Comparison of ENCODE assay signal across 8 cellular contexts in genomic region chr19:48398329-48399235, GRCh38. TPM values are rescaled to one million over a fixed set of nuclear protein-coding genes. Genes with fewer than 3 reads are reported as not detected.
DNase-seq lines count a peak whose midpoint lies in the region; ATAC-seq lines count a peak whose summit lies in the region.

No MANE protein-coding gene starts in this region.

- H3K4me3 ChIP-seq in ACC112 (ENCODE audit: low read depth, low read length) (peak overlapping the region; percentile 81), skeletal muscle cell (ENCODE audit: low read depth, low read length) (peak overlapping the region; percentile 55)

- peak overlapping the region; percentile 85 for H3K27ac Mint-ChIP-seq in activated naive CD8-positive, alpha-beta T cell

- peak; percentile 74 for DNase-seq in KG1 (lab: John Stamatoyannopoulos, UW)
- peak; percentile 66 for DNase-seq in SKM-1 treated with dmso at 0.1 percent for 144 hours (lab: John Stamatoyannopoulos, UW; ENCODE audit: unreplicated experiment)
- peak; percentile 80 for DNase-seq in left cardiac atrium
- DNase-seq in skeletal muscle cell (ENCODE audit: low read depth), result peak; percentile 65
- no peak for DNase-seq in hippocampal formation (lab: John Stamatoyannopoulos, UW)

- no peaks in the 10 kb centered on the region for H3K9me3 Mint-ChIP-seq in activated naive CD8-positive, alpha-beta T cell (ENCODE audit: low read depth)

- H3K79me2 ChIP-seq in ACC112 (ENCODE audit: control insufficient read depth, insufficient read depth, low read length, unreplicated experiment), result no peaks in the 10 kb centered on the region

- H2AFZ ChIP-seq in ACC112 (ENCODE audit: low read length, unreplicated experiment), result peak overlapping the region; percentile 81

- no peaks in the 10 kb centered on the region for H3K36me3 Mint-ChIP-seq in activated naive CD8-positive, alpha-beta T cell

- H3K27me3 Mint-ChIP-seq in activated naive CD8-positive, alpha-beta T cell, result peaks cover 10% of the 10 kb centered on the region

- intact Hi-C loops in left cardiac atrium (cut with DNase I), result no loop called here

- H3K4me3 Mint-ChIP-seq in activated naive CD8-positive, alpha-beta T cell, result peak overlapping the region; percentile 91

- peaks cover 39% of the 10 kb centered on the region for H3K4me1 Mint-ChIP-seq in activated naive CD8-positive, alpha-beta T cell (ENCODE audit: low read depth)

- H3K27me3 ChIP-seq in ACC112 (ENCODE audit: insufficient read depth, low read length), result 0 out of 2 replicates have a peak, but pooled peaks cover 2% of the 10 kb centered on the region

- no peaks in the 10 kb centered on the region for H3K36me3 ChIP-seq in ACC112 (ENCODE audit: insufficient read depth, low read length)

- H3K4me1 ChIP-seq in ACC112 (ENCODE audit: control insufficient read depth, insufficient read depth, low read length, unreplicated experiment), result peaks cover 14% of the 10 kb centered on the region

- ATAC-seq in GM18868 (IDR thresholded peaks at IDR 0.05; ENCODE audit: unreplicated experiment) (peak; percentile 49), left cardiac atrium (peak; percentile 51 to 78)

- peak overlapping the region; percentile 67 for H3K27ac ChIP-seq in ACC112 (ENCODE audit: low read depth, low read length)

RNA-seq across cellular contexts. Expression of gene GRIN2D, which starts 5.1 kb away (rescaled TPM):
- under 1 TPM; 0.39 to 0.47 TPM for total RNA-seq in left cardiac atrium

RNA-seq across cellular contexts. Expression of gene KDELR1, which starts 7.2 kb away (rescaled TPM):
- total RNA-seq in left cardiac atrium, result 100 to 1,000 TPM in 1 of 2 donors, 10 to 100 TPM in 1; 81.4 to 103 TPM

RNA-seq across cellular contexts. Expression of gene SYNGR4, which starts 34.4 kb away (rescaled TPM):
- total RNA-seq in left cardiac atrium, result not detected

RNA-seq across cellular contexts. Expression of gene TMEM143, which starts 34.8 kb away (rescaled TPM):
- total RNA-seq in left cardiac atrium, result 10 to 100 TPM; 30.5 to 43.0 TPM

RNA-seq across cellular contexts. Expression of gene GRWD1, which starts 47.2 kb away (rescaled TPM):
- total RNA-seq in left cardiac atrium, result 10 to 100 TPM; 18.1 to 24.9 TPM

Comparison
In these comparisons a context has a peak if more than half of its experiments do, and no peak if none do; other contexts are left out.
1. DNase-seq: peak in KG1 (single experiment), SKM-1 treated with dmso at 0.1 percent for 144 hours (single experiment), left cardiac atrium (single experiment) and skeletal muscle cell (single experiment); none in hippocampal formation (0 of 2).